28 cellular contexts compared by ENCODE assay signal in the genomic region with DNA sequence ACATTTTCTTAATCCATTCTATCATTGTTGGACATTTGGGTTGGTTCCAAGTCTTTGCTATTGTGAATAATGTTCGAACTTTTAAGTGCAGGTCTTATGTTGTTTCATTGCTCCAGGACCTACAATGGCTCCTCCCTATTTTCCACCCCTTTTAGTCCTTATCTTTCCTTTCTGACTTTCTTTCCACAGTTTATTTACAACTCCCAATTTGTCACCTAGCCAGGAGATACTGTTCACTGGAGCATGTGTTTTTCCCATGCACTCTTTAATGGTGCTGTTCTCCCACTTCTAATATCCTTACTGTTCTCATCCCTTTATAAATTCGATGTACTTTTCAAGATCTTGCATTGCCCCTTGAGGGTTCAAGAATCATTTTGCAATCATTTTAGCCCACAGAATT.
"Had no signal": no experiment of that assay in that cellular context is flagged by ENCODE, and none has a peak within 500 bp of the region (broad histone marks: within the 10 kb centered on the region; RNA-seq: fewer than 3 reads in every experiment).

No MANE protein-coding gene starts in this region.

- H3K9me3 ChIP-seq: colonic mucosa, esophagus muscularis mucosa, esophagus squamous epithelium, gastrocnemius medialis, gastroesophageal sphincter had no signal

- DNase-seq: colonic mucosa; cortex of kidney; dermis blood vessel endothelial cell; dorsolateral prefrontal cortex; effector CD4-positive, alpha-beta T cell; effector CD8-positive, alpha-beta T cell; effector memory CD4-positive, alpha-beta T cell; effector memory CD8-positive, alpha-beta T cell; endodermal cell; erythroblast; esophagus squamous epithelium; foreskin fibroblast; foreskin keratinocyte; foreskin melanocyte; gastrocnemius medialis; glutamatergic neuron; head of caudate nucleus; heart left ventricle; heart right ventricle had no signal

- H3K27me3 ChIP-seq: colonic mucosa, esophagus muscularis mucosa, esophagus squamous epithelium, foreskin keratinocyte, gastrocnemius medialis, gastroesophageal sphincter had no signal

- ATAC-seq: effector memory CD8-positive, alpha-beta T cell; esophagus mucosa; foreskin keratinocyte; gastrocnemius medialis; gastroesophageal sphincter; heart left ventricle; heart right ventricle had no signal

- H3K4me3 ChIP-seq: colonic mucosa, coronary artery, dorsolateral prefrontal cortex, esophagus muscularis mucosa, esophagus squamous epithelium, gastrocnemius medialis, gastroesophageal sphincter, heart left ventricle, heart right ventricle had no signal

- H3K27ac ChIP-seq: colonic mucosa, coronary artery, dorsolateral prefrontal cortex, epithelial cell of prostate, esophagus muscularis mucosa, esophagus squamous epithelium, foreskin keratinocyte, gastrocnemius medialis, gastroesophageal sphincter, heart left ventricle, heart right ventricle had no signal

- FAIRE-seq: colon, endometrium, endothelial cell of umbilical vein, frontal cortex had no signal

- H3K36me3 ChIP-seq: colonic mucosa, esophagus muscularis mucosa, esophagus squamous epithelium, gastrocnemius medialis, gastroesophageal sphincter, heart left ventricle, heart right ventricle had no signal

- H3K4me1 ChIP-seq: colonic mucosa, esophagus muscularis mucosa, esophagus squamous epithelium, foreskin keratinocyte, gastrocnemius medialis, gastroesophageal sphincter, heart left ventricle, heart right ventricle had no signal
